17 cellular contexts compared by ENCODE assay signal in the genomic region with DNA sequence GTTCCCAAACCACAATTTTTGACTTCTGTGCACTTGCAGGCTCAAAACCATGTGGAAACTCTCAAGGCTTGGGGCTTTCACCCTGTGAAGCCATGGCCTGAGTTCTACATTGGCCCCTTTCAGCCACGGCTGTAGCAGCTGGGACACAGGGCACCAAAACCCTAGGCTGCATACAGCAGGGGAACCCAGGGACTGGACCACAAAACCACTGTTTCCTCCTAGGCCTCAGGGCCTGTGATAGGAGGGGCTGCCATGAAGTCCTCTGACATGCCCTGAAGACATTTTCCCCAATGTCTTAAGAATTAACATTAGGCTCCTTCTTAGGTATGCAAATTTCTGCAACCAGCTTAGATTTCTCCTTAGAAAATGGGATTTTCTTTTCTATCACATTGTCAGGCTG.
"Had no signal": no experiment of that assay in that cellular context is flagged by ENCODE, and none has a peak within 500 bp of the region (broad histone marks: within the 10 kb centered on the region; RNA-seq: fewer than 3 reads in every experiment).

No MANE protein-coding gene starts in this region.

- H3K27ac ChIP-seq: gastrocnemius medialis, lower lobe of right lung, prostate gland, sigmoid colon, stomach, thyroid gland had no signal

- H3K36me3 ChIP-seq: gastrocnemius medialis, lower lobe of right lung, prostate gland, sigmoid colon, stomach, thyroid gland had no signal

- H3K4me1 ChIP-seq: gastrocnemius medialis, lower lobe of right lung, prostate gland, sigmoid colon, stomach, thyroid gland had no signal

- ATAC-seq: gastrocnemius medialis; left ventricle myocardium superior; lower lobe of right lung; naive thymus-derived CD8-positive, alpha-beta T cell; right cardiac atrium; stimulated activated effector memory CD8-positive, alpha-beta T cell treated with anti-CD3 and anti-CD28 coated beads, Interleukin-12 subunit alpha, Interleukin-12 subunit beta, amount 100 ng/mL, for 72 hours had no signal

- H3K4me3 ChIP-seq: gastrocnemius medialis, lower lobe of right lung, prostate gland, sigmoid colon, stomach, thyroid gland had no signal

- H3K27me3 ChIP-seq: gastrocnemius medialis, sigmoid colon, stomach, thyroid gland had no signal

- H3K9me3 ChIP-seq: gastrocnemius medialis, prostate gland, thyroid gland had no signal

- DNase-seq: cortex of kidney; gastrocnemius medialis; head of caudate nucleus; left ventricle myocardium superior; lower lobe of right lung; naive thymus-derived CD8-positive, alpha-beta T cell; nephron progenitor cell; nucleus accumbens; right cardiac atrium; sigmoid colon; stimulated activated CD4-positive, alpha-beta T cell treated with anti-CD3 and anti-CD28 coated beads, Interleukin-2, amount 100 ng/mL, for 24 hours; stimulated activated CD4-positive, alpha-beta T cell treated with anti-CD3 and anti-CD28 coated beads, Interleukin-4, amount 100 ng/mL, for 24 hours; stimulated activated naive CD4-positive, alpha-beta T cell treated with Interleukin-2 at 50 U/mL for 16 hours; stomach; thyroid gland had no signal
